ENCODE assay signal across 25 cellular contexts in genomic region chr17:144936-145670, GRCh38. TPM values are rescaled to one million over a fixed set of nuclear protein-coding genes. Genes with fewer than 3 reads are reported as not detected.
DNase-seq lines count a peak whose midpoint lies in the region; ATAC-seq, FAIRE-seq and TF ChIP-seq lines count a peak whose summit lies in the region.
"Had no signal": no experiment of that assay in that cellular context is flagged by ENCODE, and none has a peak within 500 bp of the region (broad histone marks: within the 10 kb centered on the region; RNA-seq: fewer than 3 reads in every experiment).

No MANE protein-coding gene starts in this region.

- peaks cover 2% of the 10 kb centered on the region for H3K4me1 Mint-ChIP-seq in activated T-cell treated with anti-CD3 and anti-CD28 coated beads, Interleukin-2, amount 50 U/mL, for 24 hours (ENCODE audit: low read depth)
- H3K4me1 Mint-ChIP-seq in activated T-cell treated with anti-CD3 and anti-CD28 coated beads, Interleukin-2, amount 50 U/mL, for 4 hours (ENCODE audit: low read depth) = peaks cover 2% of the 10 kb centered on the region
- H3K4me1 Mint-ChIP-seq: activated naive CD4-positive, alpha-beta T cell treated with anti-CD3 and anti-CD28 coated beads, Interleukin-2, amount 50 U/mL, for 24 hours had no signal

- H3K23ac ChIP-seq in mesenchymal stem cell (ENCODE audit: low read length in 2 of 2) = no peak overlapping the region

- no peak overlapping the region for H2AK5ac ChIP-seq in mesenchymal stem cell (ENCODE audit: low read length, severe bottlenecking)

- no peak for TF ChIP-seq EP300 in suprapubic skin (IDR thresholded peaks at IDR 0.05)

- H3K27ac Mint-ChIP-seq in activated T-cell treated with anti-CD3 and anti-CD28 coated beads, Interleukin-2, amount 50 U/mL, for 24 hours = no peak overlapping the region
- H3K27ac Mint-ChIP-seq: activated naive CD4-positive, alpha-beta T cell treated with anti-CD3 and anti-CD28 coated beads, Interleukin-2, amount 50 U/mL, for 24 hours; brain; dendritic cell treated with granulocyte-macrophage colony-stimulating factor and Interleukin-4, amounts not matched to agents 40 ng/mL and 50 ng/mL, for 4 days had no signal

- no peaks in the 10 kb centered on the region for H3K79me1 ChIP-seq in mesenchymal stem cell (replicated peaks; ENCODE audit: low read length, poor library complexity, severe bottlenecking)

- H2BK120ac ChIP-seq in mesenchymal stem cell (ENCODE audit: low read depth, low read length) = no peak overlapping the region

- no peak overlapping the region for H2AFZ ChIP-seq in mesenchymal stem cell (ENCODE audit: low read depth, low read length)

- H3K14ac ChIP-seq in mesenchymal stem cell (ENCODE audit: low read length in 2 of 2) = no peak overlapping the region

- H4K8ac ChIP-seq in mesenchymal stem cell (ENCODE audit: low read length) = no peak overlapping the region

- H3K9ac ChIP-seq in mesenchymal stem cell (ENCODE audit: low read length) = no peak overlapping the region

- no peak overlapping the region for H3K4ac ChIP-seq in mesenchymal stem cell (ENCODE audit: low read depth in 1 of 2, low read length in 2 of 2)

- FAIRE-seq in small intestine (lab: Jason Lieb, UNC) = no peak
- FAIRE-seq: A204.1, D721Med, K562 had no signal

- H3K4me3 ChIP-seq in mesenchymal stem cell (ENCODE audit: insufficient read depth in 1 of 2, low read depth in 1 of 2, low read length in 2 of 2) (no peak overlapping the region), suprapubic skin (no peak overlapping the region), small intestine (ENCODE audit: low read depth in 1 of 2, low read length in 2 of 2) (no peak overlapping the region)
- H3K4me3 ChIP-seq: BLaER1 treated with 17β-estradiol and CSF1 and Interleukin-3, amounts not matched to agents 10 nM and 100 nM; K562 had no signal

- H3K4me1 ChIP-seq in mesenchymal stem cell (ENCODE audit: control insufficient read depth, insufficient read depth, low read depth, low read length) (peaks cover 4% of the 10 kb centered on the region), suprapubic skin (peaks cover 5% of the 10 kb centered on the region), small intestine (ENCODE audit: control insufficient read depth in 2 of 2, insufficient read depth in 1 of 2, low read depth in 1 of 2, low read length in 1 of 2) (no peaks in the 10 kb centered on the region)

- H3K27me3 Mint-ChIP-seq in activated T-cell treated with anti-CD3 and anti-CD28 coated beads, Interleukin-2, amount 50 U/mL, for 24 hours = peaks cover 7% of the 10 kb centered on the region
- H3K27me3 Mint-ChIP-seq in activated T-cell treated with anti-CD3 and anti-CD28 coated beads, Interleukin-2, amount 50 U/mL, for 4 hours (ENCODE audit: low read depth) = no peaks in the 10 kb centered on the region
- H3K27me3 Mint-ChIP-seq: activated naive CD4-positive, alpha-beta T cell treated with anti-CD3 and anti-CD28 coated beads, Interleukin-2, amount 50 U/mL, for 24 hours; brain had no signal

- no peak for ATAC-seq in activated T-cell treated with anti-CD3 and anti-CD28 coated beads, Interleukin-2, amount 50 U/mL, for 4 hours
- ATAC-seq in GM19328 (IDR thresholded peaks at IDR 0.05; ENCODE audit: unreplicated experiment) = no peak
- ATAC-seq: K562 had no signal

- H3K4me2 ChIP-seq in mesenchymal stem cell (ENCODE audit: low read length, poor library complexity, severe bottlenecking) = no peak overlapping the region

- no peaks in the 10 kb centered on the region for H3K36me3 ChIP-seq in mesenchymal stem cell (ENCODE audit: control insufficient read depth in 1 of 2, insufficient read depth in 2 of 2, low read depth in 1 of 2, low read length in 2 of 2)
- H3K36me3 ChIP-seq in suprapubic skin = no peaks in the 10 kb centered on the region
- no peaks in the 10 kb centered on the region for H3K36me3 ChIP-seq in small intestine (ENCODE audit: control insufficient read depth in 2 of 2, insufficient read depth in 2 of 2, low read length in 2 of 2)
- H3K36me3 ChIP-seq: BLaER1 treated with 17β-estradiol and CSF1 and Interleukin-3, amounts not matched to agents 10 nM and 100 nM had no signal

- H3K27ac ChIP-seq in mesenchymal stem cell (ENCODE audit: low read length, poor library complexity, severe bottlenecking) (no peak overlapping the region), suprapubic skin (no peak overlapping the region), small intestine (ENCODE audit: low read depth in 1 of 2, low read length in 1 of 2) (no peak overlapping the region)
- H3K27ac ChIP-seq: BLaER1 treated with 17β-estradiol and CSF1 and Interleukin-3, amounts not matched to agents 10 nM and 100 nM; epithelial cell of prostate had no signal

- H4K91ac ChIP-seq in mesenchymal stem cell (ENCODE audit: low read length) = peak overlapping the region; percentile 62

- DNase-seq in activated T-cell treated with anti-CD3 and anti-CD28 coated beads, Interleukin-2, amount 50 U/mL, for 24 hours = peak; percentile 25
- no peak for DNase-seq in activated T-cell treated with anti-CD3 and anti-CD28 coated beads, Interleukin-2, amount 50 U/mL, for 4 hours
- peak; percentile 49 for DNase-seq in activated CD8-positive, alpha-beta memory T cell treated with anti-CD3 and anti-CD28 coated beads, Interleukin-2, amount 50 U/mL, for 48 hours
- no peak for DNase-seq in mesenchymal stem cell
- peak; percentile 40 to 57 for DNase-seq in suprapubic skin (ENCODE audit: low spot score in 2 of 2)
- DNase-seq in NCI-H446 (lab: John Stamatoyannopoulos, UW) = no peak
- DNase-seq in small intestine = no peak
- DNase-seq: foreskin melanocyte; MV-4-11; NCI-H2029 treated with DMSO at 0.1 percent for 48 hours; NCI-H446 treated with DMSO at 0.1 percent for 48 hours; occipital lobe; stimulated activated CD4-positive, alpha-beta T cell treated with anti-CD3 and anti-CD28 coated beads, Interleukin-2, amount 100 ng/mL, for 48 hours; SW 1271 had no signal

- H3K27me3 ChIP-seq in mesenchymal stem cell (ENCODE audit: control insufficient read depth in 1 of 2, insufficient read depth in 1 of 2, low read length in 2 of 2) (peaks cover 7 to 37% of the 10 kb centered on the region in 2 experiments), suprapubic skin (no peaks in the 10 kb centered on the region), small intestine (ENCODE audit: control insufficient read depth in 2 of 2, insufficient read depth in 2 of 2, low read length in 2 of 2) (no peaks in the 10 kb centered on the region)

- H3K18ac ChIP-seq in mesenchymal stem cell (ENCODE audit: low read depth in 1 of 2, low read length in 2 of 2) = no peak overlapping the region

- H3K36me3 Mint-ChIP-seq in activated T-cell treated with anti-CD3 and anti-CD28 coated beads, Interleukin-2, amount 50 U/mL, for 24 hours (ENCODE audit: low read depth) = no peaks in the 10 kb centered on the region
- no peaks in the 10 kb centered on the region for H3K36me3 Mint-ChIP-seq in activated T-cell treated with anti-CD3 and anti-CD28 coated beads, Interleukin-2, amount 50 U/mL, for 4 hours (ENCODE audit: insufficient read depth)
- H3K36me3 Mint-ChIP-seq: activated naive CD4-positive, alpha-beta T cell treated with anti-CD3 and anti-CD28 coated beads, Interleukin-2, amount 50 U/mL, for 24 hours; brain had no signal

- no peak for TF ChIP-seq POLR2A in suprapubic skin (IDR thresholded peaks at IDR 0.05)

- no peaks in the 10 kb centered on the region for H3K9me3 Mint-ChIP-seq in activated T-cell treated with anti-CD3 and anti-CD28 coated beads, Interleukin-2, amount 50 U/mL, for 24 hours
- no peaks in the 10 kb centered on the region for H3K9me3 Mint-ChIP-seq in activated T-cell treated with anti-CD3 and anti-CD28 coated beads, Interleukin-2, amount 50 U/mL, for 4 hours
- H3K9me3 Mint-ChIP-seq: activated naive CD4-positive, alpha-beta T cell treated with anti-CD3 and anti-CD28 coated beads, Interleukin-2, amount 50 U/mL, for 24 hours; brain; dendritic cell treated with granulocyte-macrophage colony-stimulating factor and Interleukin-4, amounts not matched to agents 40 ng/mL and 50 ng/mL, for 4 days had no signal

- no peaks in the 10 kb centered on the region for H3K9me3 ChIP-seq in mesenchymal stem cell (ENCODE audit: control insufficient read depth, low read length)
- H3K9me3 ChIP-seq in suprapubic skin = no peaks in the 10 kb centered on the region
- no peaks in the 10 kb centered on the region for H3K9me3 ChIP-seq in small intestine (ENCODE audit: control insufficient read depth, low read depth)
- H3K9me3 ChIP-seq: BLaER1 treated with 17β-estradiol and CSF1 and Interleukin-3, amounts not matched to agents 10 nM and 100 nM had no signal

- no peak overlapping the region for H3K4me3 Mint-ChIP-seq in activated T-cell treated with anti-CD3 and anti-CD28 coated beads, Interleukin-2, amount 50 U/mL, for 24 hours
- H3K4me3 Mint-ChIP-seq in activated T-cell treated with anti-CD3 and anti-CD28 coated beads, Interleukin-2, amount 50 U/mL, for 4 hours = no peak overlapping the region
- H3K4me3 Mint-ChIP-seq: activated naive CD4-positive, alpha-beta T cell treated with anti-CD3 and anti-CD28 coated beads, Interleukin-2, amount 50 U/mL, for 24 hours; brain; dendritic cell treated with granulocyte-macrophage colony-stimulating factor and Interleukin-4, amounts not matched to agents 40 ng/mL and 50 ng/mL, for 4 days had no signal

- H2BK15ac ChIP-seq in mesenchymal stem cell (ENCODE audit: low read depth, poor library complexity, severe bottlenecking) = no peak overlapping the region

- no peak overlapping the region for H2BK12ac ChIP-seq in mesenchymal stem cell (ENCODE audit: low read length in 2 of 2)

- no peak for TF ChIP-seq CTCF in suprapubic skin (IDR thresholded peaks at IDR 0.05)

- WGBS in mesenchymal stem cell = 81% methylated on average over 6 of the region's 7 CpGs
- WGBS in suprapubic skin = 84% methylated on average over 7 of the region's 7 CpGs
- 85 to 90% (median 89%) methylated on average over 7 of the region's 7 CpGs for WGBS in small intestine, 3 donors

- no peak overlapping the region for H2BK5ac ChIP-seq in mesenchymal stem cell (ENCODE audit: low read depth, low read length, poor library complexity, severe bottlenecking)

RNA-seq across cellular contexts. Expression of gene SCGB1C2, which starts 7.7 kb away (rescaled TPM):
- total RNA-seq in activated T-cell treated with anti-CD3 and anti-CD28 coated beads, Interleukin-2, amount 50 U/mL, for 4 hours = not detected
- not detected for polyA plus RNA-seq in mesenchymal stem cell (2013, experiment 1 of 2)
- polyA plus RNA-seq in mesenchymal stem cell (2013, experiment 2 of 2) = not detected
- total RNA-seq in suprapubic skin = not detected
- polyA plus RNA-seq in small intestine = not detected
- total RNA-seq: G401, K562, occipital lobe, skeletal muscle tissue had no signal
- polyA plus RNA-seq: K562 had no signal

RNA-seq across cellular contexts. Expression of gene DOC2B, which starts 36.3 kb away (rescaled TPM):
- under 1 TPM in 2 of 3 donors, not detected in 1; 0.13 to 0.30 TPM for total RNA-seq in activated T-cell treated with anti-CD3 and anti-CD28 coated beads, Interleukin-2, amount 50 U/mL, for 4 hours
- polyA plus RNA-seq in mesenchymal stem cell (2013, experiment 1 of 2) = not detected
- 0.01 TPM for polyA plus RNA-seq in mesenchymal stem cell (2013, experiment 2 of 2)
- total RNA-seq in suprapubic skin = 10 to 100 TPM in 1 of 4 donors, 1 to 10 TPM in 3; 1.8 to 19.4 (median 6.1) TPM
- 10 to 100 TPM in 1 of 3 donors, under 1 TPM in 2; under 0.01 to 12.7 (median 0.27) TPM for polyA plus RNA-seq in small intestine
- total RNA-seq: G401 had no signal
- polyA plus RNA-seq: K562 had no signal

Comparison
In these comparisons a context has a peak if more than half of its experiments do, and no peak if none do; other contexts are left out.
1. DNase-seq: peak in activated T-cell treated with anti-CD3 and anti-CD28 coated beads, Interleukin-2, amount 50 U/mL, for 24 hours (single experiment), activated CD8-positive, alpha-beta memory T cell treated with anti-CD3 and anti-CD28 coated beads, Interleukin-2, amount 50 U/mL, for 48 hours (single experiment) and suprapubic skin (2 of 2); none in activated T-cell treated with anti-CD3 and anti-CD28 coated beads, Interleukin-2, amount 50 U/mL, for 4 hours (single experiment), mesenchymal stem cell (single experiment), NCI-H446 (0 of 2) and small intestine (single experiment).